Comparison of ENCODE assay signal across 8 cellular contexts in genomic region chr14:103292426-103293374, GRCh38. TPM values are rescaled to one million over a fixed set of nuclear protein-coding genes. Genes with fewer than 3 reads are reported as not detected.
A peak's percentile ranks its signal among the peaks of the same experiment; 100 is the strongest.
DNase-seq lines count a peak whose midpoint lies in the region; ATAC-seq and TF ChIP-seq lines count a peak whose summit lies in the region.

No MANE protein-coding gene starts in this region.

- H3K9me3 ChIP-seq in SJSA1 (replicated peaks) (no peaks in the 10 kb centered on the region), upper lobe of right lung (no peaks in the 10 kb centered on the region)

- no peak overlapping the region for H3K4me3 Mint-ChIP-seq in glutamatergic neuron (ENCODE audit: unreplicated experiment)

- H3K27ac ChIP-seq in SJSA1 (no peak overlapping the region), upper lobe of right lung (no peak overlapping the region)

- POLR2A ChIA-PET in AG04449 (lab: Yijun Ruan, JAX): no interaction called here

- H3K4me3 ChIP-seq in AG04449 (ENCODE audit: low read depth, low read length) (no peak overlapping the region), SJSA1 (no peak overlapping the region), upper lobe of right lung (no peak overlapping the region)
- H3K4me3 ChIP-seq in Jurkat, Clone E6-1 (ENCODE audit: low read length): no peak overlapping the region

- CTCF ChIA-PET in AG04449 (lab: Yijun Ruan, JAX): interaction anchor here (0.7 to 7.4 kb wide), 36 partner anchors 7 to 598 kb away, joined by 3 to 171 read pairs (median 4); partner anchors contain the start of gene LBHD2

- peak; percentile 92 for TF ChIP-seq CTCF in AG04449 (IDR thresholded peaks at IDR 0.05; ENCODE audit: insufficient read depth, low read length, missing control alignments)
- peak; percentile 91 for TF ChIP-seq CTCF in glutamatergic neuron (IDR thresholded peaks at IDR 0.05; ENCODE audit: partially characterized antibody, unreplicated experiment)
- peak; percentile 92 for TF ChIP-seq CTCF in upper lobe of right lung (IDR thresholded peaks at IDR 0.05)

- H3K36me3 Mint-ChIP-seq in glutamatergic neuron (ENCODE audit: unreplicated experiment): no peaks in the 10 kb centered on the region

- peaks cover 15% of the 10 kb centered on the region for H3K4me1 Mint-ChIP-seq in glutamatergic neuron (ENCODE audit: low read depth, unreplicated experiment)

- ATAC-seq in GM18511 (IDR thresholded peaks at IDR 0.05; ENCODE audit: unreplicated experiment) (peak; percentile 60), upper lobe of right lung (peak; percentile 94)

- H3K27ac Mint-ChIP-seq in glutamatergic neuron (ENCODE audit: unreplicated experiment): no peak overlapping the region

- no peak for DNase-seq in AG04449 (ENCODE audit: low read depth, low spot score)
- DNase-seq in Jurkat, Clone E6-1 (ENCODE audit: low read depth, low spot score): peak; percentile 42
- DNase-seq in SJSA1 (ENCODE audit: low read depth in 1 of 2, low spot score in 2 of 2): peak; percentile 46 to 63
- peak; percentile 79 for DNase-seq in activated naive CD4-positive, alpha-beta T cell treated with Interleukin-2 at 50 U/mL for 16 hours
- peak; percentile 93 for DNase-seq in glutamatergic neuron
- peak; percentile 69 for DNase-seq in pons (ENCODE audit: low spot score)
- DNase-seq in upper lobe of right lung: peak; percentile 86

- H3K27me3 ChIP-seq in SJSA1 (replicated peaks) (no peaks in the 10 kb centered on the region), upper lobe of right lung (no peaks in the 10 kb centered on the region)

- no peaks in the 10 kb centered on the region for H3K36me3 ChIP-seq in SJSA1
- H3K36me3 ChIP-seq in upper lobe of right lung: no peaks in the 10 kb centered on the region

- peaks cover 10% of the 10 kb centered on the region for H3K27me3 Mint-ChIP-seq in glutamatergic neuron (ENCODE audit: unreplicated experiment)

- H3K4me1 ChIP-seq in SJSA1 (replicated peaks): peaks cover 4% of the 10 kb centered on the region; the same call in 1 of the 2 replicates
- H3K4me1 ChIP-seq in upper lobe of right lung: no peaks in the 10 kb centered on the region

- intact Hi-C loops in upper lobe of right lung (cut with DNase I): loop anchor here (5.0 to 10.0 kb wide), 2 partner anchors 105 to 188 kb away; no protein-coding TSS in a partner anchor

- H3K9me3 Mint-ChIP-seq in glutamatergic neuron (ENCODE audit: unreplicated experiment): peaks cover 8% of the 10 kb centered on the region

RNA-seq across cellular contexts. Expression of gene EIF5, which starts 41.3 kb away (rescaled TPM):
- polyA plus RNA-seq in Jurkat, Clone E6-1 (2012; ENCODE audit: insufficient read depth, insufficient read length): 214 TPM
- 127 and 177 TPM in 2 replicates for total RNA-seq in SJSA1 (2014; rRNA removed; shearing (Covaris generic))
- total RNA-seq in glutamatergic neuron (ENCODE audit: unreplicated experiment) (232 TPM), upper lobe of right lung (245 TPM)
